Comparison of ENCODE assay signal across 13 cellular contexts in the genomic region with DNA sequence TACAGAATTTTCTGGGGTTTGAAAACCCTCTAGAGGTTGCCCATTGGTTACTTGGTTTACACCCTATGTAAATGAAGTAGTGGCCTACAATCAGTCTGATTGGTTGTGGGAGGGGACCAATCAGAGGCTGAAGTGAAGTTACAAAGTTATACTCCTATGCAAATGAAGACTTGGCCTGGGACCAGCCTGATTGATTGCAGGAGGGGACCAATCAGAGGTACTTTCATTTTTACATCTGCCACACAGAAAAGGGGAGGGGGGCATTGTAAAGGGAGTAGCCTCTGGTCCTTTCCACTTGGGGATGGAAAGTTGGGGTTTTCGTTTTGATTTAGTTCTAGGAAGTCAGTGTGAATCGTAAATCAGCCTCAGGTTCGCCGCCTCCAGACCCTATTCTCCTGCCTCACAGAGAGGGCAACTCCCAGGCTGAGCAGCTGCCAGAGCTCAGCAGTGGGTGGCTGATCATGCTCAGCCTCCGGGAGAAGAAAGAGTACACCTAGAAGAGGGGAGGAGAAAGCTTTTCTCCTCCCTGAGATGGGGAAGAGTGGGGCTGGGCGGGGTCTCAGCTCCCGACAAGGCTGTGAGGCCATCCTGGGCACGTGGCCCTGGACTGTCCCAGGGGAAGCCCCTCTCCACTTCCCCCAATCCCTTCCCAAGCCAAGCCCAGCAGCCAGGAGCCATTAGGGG.
DNase-seq lines count a peak whose midpoint lies in the region; ATAC-seq and TF ChIP-seq lines count a peak whose summit lies in the region.
"Had no signal": no experiment of that assay in that cellular context is flagged by ENCODE, and none has a peak within 500 bp of the region (broad histone marks: within the 10 kb centered on the region; RNA-seq: fewer than 3 reads in every experiment).

No MANE protein-coding gene starts in this region.

- no peaks in the 10 kb centered on the region for H3K36me3 Mint-ChIP-seq in memory B cell
- H3K36me3 Mint-ChIP-seq in Caco-2 (ENCODE audit: insufficient read depth, unreplicated experiment): no peaks in the 10 kb centered on the region

- intact Hi-C loops in Caco-2 (cut with micrococcal nuclease; ENCODE audit: unreplicated experiment): no loop called here

- peak overlapping the region; percentile 44 for H3K4me3 Mint-ChIP-seq in memory B cell
- no peak overlapping the region for H3K4me3 Mint-ChIP-seq in Caco-2 (ENCODE audit: unreplicated experiment)
- H3K4me3 Mint-ChIP-seq: T-helper 2 cell treated with Interferon-gamma antibody and Interleukin-4, amounts not matched to agents 5 μg/mL and 100 μg/mL, for 36 hours had no signal

- no peak overlapping the region for H3K4me3 ChIP-seq in Caco-2 (ENCODE audit: low read depth, low read length)
- H3K4me3 ChIP-seq: BLaER1, prostate gland had no signal

- no peaks in the 10 kb centered on the region for H3K9me3 Mint-ChIP-seq in memory B cell
- no peaks in the 10 kb centered on the region for H3K9me3 Mint-ChIP-seq in Caco-2 (ENCODE audit: unreplicated experiment)
- H3K9me3 Mint-ChIP-seq: T-helper 2 cell treated with Interferon-gamma antibody and Interleukin-4, amounts not matched to agents 5 μg/mL and 100 μg/mL, for 36 hours had no signal

- peak; percentile 26 for ATAC-seq in memory B cell (ENCODE audit: low read depth)
- ATAC-seq in HG02763 (IDR thresholded peaks at IDR 0.05; ENCODE audit: unreplicated experiment): no peak

- CTCF ChIA-PET in HEK293T (lab: Yijun Ruan, JAX): no interaction called here
- CTCF ChIA-PET in Caco-2 (lab: Charles Lee): no interaction called here

- H3K4me1 Mint-ChIP-seq in memory B cell: peaks cover 2% of the 10 kb centered on the region
- no peaks in the 10 kb centered on the region for H3K4me1 Mint-ChIP-seq in Caco-2 (ENCODE audit: low read depth, unreplicated experiment)

- H3K27me3 ChIP-seq in Caco-2 (replicated peaks; ENCODE audit: control insufficient read depth, insufficient read depth, low read length): no peaks in the 10 kb centered on the region
- H3K27me3 ChIP-seq: BLaER1 had no signal

- H3K27me3 Mint-ChIP-seq in memory B cell: no peaks in the 10 kb centered on the region
- H3K27me3 Mint-ChIP-seq in Caco-2 (ENCODE audit: insufficient read depth, unreplicated experiment): no peaks in the 10 kb centered on the region

- H3K27ac Mint-ChIP-seq in memory B cell (no peak overlapping the region), Caco-2 (ENCODE audit: unreplicated experiment) (no peak overlapping the region)
- H3K27ac Mint-ChIP-seq: T-helper 2 cell treated with Interferon-gamma antibody and Interleukin-4, amounts not matched to agents 5 μg/mL and 100 μg/mL, for 36 hours had no signal

- no peaks in the 10 kb centered on the region for H3K36me3 ChIP-seq in Caco-2 (ENCODE audit: control insufficient read depth, insufficient read depth, low read length)
- H3K36me3 ChIP-seq: BLaER1, prostate gland had no signal

- no TSS peak for BruUV-seq in Caco-2 (replicated peaks; lab: Mats Ljungman, UMichigan)

- no peak for TF ChIP-seq CTCF in Caco-2 (IDR thresholded peaks at IDR 0.05; ENCODE audit: insufficient read depth in 1 of 2, low read depth in 1 of 2, low read length in 1 of 2, severe bottlenecking in 1 of 2, unreplicated experiment in 1 of 2)

- peak; percentile 9 for DNase-seq in stimulated activated naive CD4-positive, alpha-beta T cell treated with Interleukin-2 at 50 U/mL for 16 hours (lab: John Stamatoyannopoulos, UW)
- no peak for DNase-seq in stimulated activated naive CD4-positive, alpha-beta T cell (lab: John Stamatoyannopoulos, UW)
- DNase-seq in RPMI8226 (peak; percentile 80), memory B cell (ENCODE audit: low spot score in 2 of 2) (no peak), DMS114 treated with DMSO at 0.1 percent for 48 hours (lab: John Stamatoyannopoulos, UW; ENCODE audit: unreplicated experiment) (no peak), HEK293T (ENCODE audit: extremely low spot score) (no peak), Caco-2 (no peak)
- DNase-seq: activated CD8-positive, alpha-beta memory T cell treated with anti-CD3 and anti-CD28 coated beads for 24 hours; NCI-H1694 had no signal

- no peaks in the 10 kb centered on the region for H3K4me1 ChIP-seq in Caco-2
- H3K4me1 ChIP-seq: BLaER1, prostate gland had no signal

- no peaks in the 10 kb centered on the region for H3K9me3 ChIP-seq in Caco-2
- H3K9me3 ChIP-seq: BLaER1, prostate gland had no signal

- POLR2A ChIA-PET in HEK293T (lab: Yijun Ruan, JAX) (no interaction called here), Caco-2 (lab: Charles Lee) (no interaction called here)

TF ChIP-seq in HEK293T, 16 proteins besides CTCF, POLR2A, EP300 and RAD21:
- TF ChIP-seq FOXM1 (IDR thresholded peaks at IDR 0.05; ENCODE audit: borderline replicate concordance): no peak
- no peak for TF ChIP-seq FOXK2 (IDR thresholded peaks at IDR 0.05)
- TF ChIP-seq CTBP1 (IDR thresholded peaks at IDR 0.05; ENCODE audit: borderline replicate concordance): no peak
- TF ChIP-seq ZNF384 (IDR thresholded peaks at IDR 0.05): no peak
- no peak for TF ChIP-seq HDGF (IDR thresholded peaks at IDR 0.05; ENCODE audit: borderline replicate concordance)
- no peak for TF ChIP-seq FOXA1 (IDR thresholded peaks at IDR 0.05)
- no peak for TF ChIP-seq ARNT (IDR thresholded peaks at IDR 0.05)
- TF ChIP-seq LEF1 (IDR thresholded peaks at IDR 0.05; ENCODE audit: borderline replicate concordance): no peak
- TF ChIP-seq ELF4 (IDR thresholded peaks at IDR 0.05): no peak
- TF ChIP-seq SUZ12 (IDR thresholded peaks at IDR 0.05): no peak

Comparison
In these comparisons a context has a peak if more than half of its experiments do, and no peak if none do; other contexts are left out.
1. DNase-seq: peak in stimulated activated naive CD4-positive, alpha-beta T cell treated with Interleukin-2 at 50 U/mL for 16 hours (single experiment) and RPMI8226 (single experiment); none in stimulated activated naive CD4-positive, alpha-beta T cell (0 of 6), memory B cell (0 of 2), DMS114 treated with DMSO at 0.1 percent for 48 hours (single experiment), HEK293T (single experiment) and Caco-2 (0 of 2).